Comparison of ENCODE assay signal across 2 cellular contexts in genomic region chr2:102194609-102195268, GRCh38.
TF ChIP-seq lines count a peak whose summit lies in the region.

No MANE protein-coding gene starts in this region.

TF ChIP-seq in IMR-90, 13 proteins besides CTCF, POLR2A, EP300 and RAD21:
- TF ChIP-seq RFX5 (IDR thresholded peaks at IDR 0.05; ENCODE audit: low read depth, low read length) = no peak
- no peak for TF ChIP-seq FOS (IDR thresholded peaks at IDR 0.05; ENCODE audit: low read depth, low read length)
- no peak for TF ChIP-seq CHD1 (IDR thresholded peaks at IDR 0.05; ENCODE audit: low read depth, low read length)
- TF ChIP-seq NFE2L2 (IDR thresholded peaks at IDR 0.05; ENCODE audit: low read depth, low read length) = no peak
- no peak for TF ChIP-seq SMC3 (IDR thresholded peaks at IDR 0.05; ENCODE audit: low read depth, low read length)
- TF ChIP-seq CEBPB (IDR thresholded peaks at IDR 0.05; ENCODE audit: low read depth, low read length) = peak; percentile 26; the same call in 1 of the 2 replicates
TF ChIP-seq in IMR-90: peak in this region for 1.

TF ChIP-seq in HepG2, 621 proteins besides CTCF, POLR2A, EP300 and RAD21 (continues in another document):
- TF ChIP-seq CEBPG (CRISPR knock-in tag; IDR thresholded peaks at IDR 0.05) (0 out of 2 replicates have a peak, but pooled peaks have one; percentile 25), PAXIP1 (CRISPR knock-in tag; conservative IDR thresholded peaks at IDR 0.05) (peak; percentile 52), THRA (CRISPR knock-in tag; IDR thresholded peaks at IDR 0.05; ENCODE audit: borderline replicate concordance) (0 out of 2 replicates have a peak, but pooled peaks have one; percentile 66), ARID5B (CRISPR knock-in tag; IDR thresholded peaks at IDR 0.05) (peak; percentile 62), ZBTB40 (IDR thresholded peaks at IDR 0.05) (no peak), ZBTB40 (CRISPR knock-in tag; IDR thresholded peaks at IDR 0.05) (no peak), NR2F1 (CRISPR knock-in tag; IDR thresholded peaks at IDR 0.05) (peak; percentile 72; a peak in 3 of 4 replicates), HDAC2 (CRISPR knock-in tag; IDR thresholded peaks at IDR 0.05) (peak; percentile 45; the same call in 1 of the 2 replicates), CEBPB (IDR thresholded peaks at IDR 0.05; ENCODE audit: borderline replicate concordance, low read depth, low read length) (peak; percentile 59), RXRA (CRISPR knock-in tag; IDR thresholded peaks at IDR 0.05) (peak; percentile 64; the same call in 1 of the 2 replicates), SMAD9 (CRISPR knock-in tag; IDR thresholded peaks at IDR 0.05) (no peak), CBX5 (CRISPR knock-in tag; IDR thresholded peaks at IDR 0.05; ENCODE audit: borderline replicate concordance) (no peak), MED1 (CRISPR knock-in tag; IDR thresholded peaks at IDR 0.05) (peak; percentile 28; the same call in 1 of the 2 replicates), ZNF687 (CRISPR knock-in tag; IDR thresholded peaks at IDR 0.05) (no peak)
